ENCODE assay signal across 8 cellular contexts in the genomic region with DNA sequence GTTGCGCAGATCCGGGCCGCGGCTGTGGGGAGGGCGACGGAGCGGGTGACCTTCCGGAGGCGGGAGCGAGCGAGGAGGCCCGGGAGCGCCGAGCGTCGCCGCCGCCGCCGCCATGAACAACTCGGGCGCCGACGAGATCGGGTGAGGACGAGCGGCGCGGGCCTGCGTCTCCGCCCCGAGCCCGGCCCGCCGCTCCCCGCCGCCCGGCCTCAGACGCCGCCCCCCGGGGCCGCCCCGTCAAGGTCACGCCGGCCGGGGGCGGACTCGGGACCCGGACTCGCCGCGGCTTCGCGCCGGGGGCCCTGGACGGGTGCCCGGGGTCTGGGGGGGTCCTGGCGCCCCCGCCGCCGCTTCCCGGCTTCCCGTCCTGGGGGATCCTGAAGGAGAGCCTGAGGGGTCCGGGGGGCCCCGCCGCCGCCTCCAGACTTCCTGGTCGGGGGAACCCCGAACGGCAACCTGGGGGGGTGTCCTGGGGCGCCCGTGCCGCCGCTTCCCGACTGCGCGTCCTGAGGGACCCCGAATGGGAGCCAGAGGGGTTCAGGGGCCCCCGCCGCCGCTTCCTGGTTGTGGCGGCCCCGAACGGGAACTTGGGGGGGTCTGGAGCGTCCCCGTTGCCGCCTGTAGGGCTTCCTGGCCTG. TPM values are rescaled to one million over a fixed set of nuclear protein-coding genes. Genes with fewer than 3 reads are reported as not detected.
DNase-seq lines count a peak whose midpoint lies in the region; ATAC-seq and TF ChIP-seq lines count a peak whose summit lies in the region.

No MANE protein-coding gene starts in this region.

- H3K36me3 ChIP-seq in aorta (ENCODE audit: control insufficient read depth in 1 of 2, insufficient read depth in 2 of 2, low read length in 1 of 2): no peaks in the 10 kb centered on the region

- H3K9me3 ChIP-seq in aorta (ENCODE audit: control insufficient read depth, low read length): no peaks in the 10 kb centered on the region

- H3K9me3 Mint-ChIP-seq in T-cell: no peaks in the 10 kb centered on the region
- no peaks in the 10 kb centered on the region for H3K9me3 Mint-ChIP-seq in nephron progenitor cell

- peak overlapping the region in 58 of 59 donors; percentile 55 to 97 (median 90) for H3K27ac ChIP-seq in dorsolateral prefrontal cortex
- H3K27ac ChIP-seq in aorta (ENCODE audit: low read depth in 1 of 2, low read length in 2 of 2): peak overlapping the region; percentile 57 to 70

- no peaks in the 10 kb centered on the region for H3K4me1 ChIP-seq in aorta (ENCODE audit: control insufficient read depth in 1 of 2, insufficient read depth in 2 of 2, low read length in 2 of 2)

- H3K27me3 Mint-ChIP-seq in T-cell (peaks cover 1 to 2% of the 10 kb centered on the region in 2 donors), nephron progenitor cell (ENCODE audit: low read depth, poor library complexity) (peaks cover 30% of the 10 kb centered on the region)

- H3K27ac Mint-ChIP-seq in T-cell (no peak overlapping the region), nephron progenitor cell (no peak overlapping the region)

- peaks cover 8% of the 10 kb centered on the region for H3K36me3 Mint-ChIP-seq in T-cell
- H3K36me3 Mint-ChIP-seq in nephron progenitor cell (ENCODE audit: low read depth): peaks cover 6% of the 10 kb centered on the region

- peak overlapping the region; percentile 51 to 99 (median 93) for H3K4me3 ChIP-seq in dorsolateral prefrontal cortex
- peak overlapping the region; percentile 95 to 97 for H3K4me3 ChIP-seq in aorta (ENCODE audit: low read length in 2 of 2)

- WGBS in aorta, 2 donors: 0 to 1% methylated on average over 17 to 87 of the region's 87 CpGs

- TF ChIP-seq CTCF in dorsolateral prefrontal cortex (IDR thresholded peaks at IDR 0.05 in 54 of 56, conservative IDR thresholded peaks at IDR 0.05 in 2 of 56; ENCODE audit: low read depth in 1 of 56, partially characterized antibody in 56 of 56) (no peak), nephron progenitor cell (IDR thresholded peaks at IDR 0.05) (no peak)

- H3K4me1 Mint-ChIP-seq in T-cell: peaks cover 44 to 50% (median 48%) of the 10 kb centered on the region in 3 donors
- peaks cover 44% of the 10 kb centered on the region for H3K4me1 Mint-ChIP-seq in nephron progenitor cell

- H3K27me3 ChIP-seq in dorsolateral prefrontal cortex (no peaks in the 10 kb centered on the region), aorta (ENCODE audit: control insufficient read depth in 1 of 2, insufficient read depth in 2 of 2, low read length in 1 of 2) (no peaks in the 10 kb centered on the region)

- peak in 28 of 34 experiments; percentile 15 to 51 (median 32) for DNase-seq in T-cell
- peak in 1 of 10 donors; percentile 47 for DNase-seq in dorsolateral prefrontal cortex
- DNase-seq in nephron progenitor cell: no peak
- DNase-seq in aorta: peak in 1 of 2 donors; percentile 70
- DNase-seq in islet precursor cell: no peak
- no peak for DNase-seq in NCI-H748 (lab: John Stamatoyannopoulos, UW; ENCODE audit: unreplicated experiment)

- CTCF ChIA-PET in T-cell (lab: Charles Lee): no interaction called here

- intact Hi-C loops in dorsolateral prefrontal cortex (cut with DNase I) (loop anchor here (1.0 to 10.0 kb wide), 3 partner anchors 24 to 133 kb away; a partner anchor contains a TSS), aorta (cut with DNase I) (no loop called here)

- H3K4me3 Mint-ChIP-seq in T-cell: peak overlapping the region; percentile 64 to 95 (median 64)
- H3K4me3 Mint-ChIP-seq in nephron progenitor cell: peak overlapping the region; percentile 58

- ATAC-seq in GM18508 (IDR thresholded peaks at IDR 0.05; ENCODE audit: insufficient read depth, unreplicated experiment) (peak; percentile 7), HG02870 (IDR thresholded peaks at IDR 0.05; ENCODE audit: unreplicated experiment) (peak; percentile 29), T-cell (replicated peaks in 1 of 4) (peak; percentile 0 to 22 (median 2)), aorta (ENCODE audit: low FRiP score) (no peak)

- POLR2A ChIA-PET in T-cell (lab: Charles Lee): no interaction called here

RNA-seq across cellular contexts. Expression of a gene that starts 0.4 kb away (rescaled TPM):
- total RNA-seq in T-cell (100 to 1,000 TPM; 153 to 170 (median 161) TPM), dorsolateral prefrontal cortex (100 to 1,000 TPM in 3 of 120 experiments, 10 to 100 TPM in 117; 46.4 to 115 (median 70.5) TPM), aorta (10 to 100 TPM; 75.2 to 77.9 TPM)
- polyA plus RNA-seq in aorta: 10 to 100 TPM; 44.8 to 79.0 TPM

RNA-seq across cellular contexts. Expression of a gene that starts 6.4 kb away (rescaled TPM):
- total RNA-seq in T-cell (10 to 100 TPM; 11.8 to 18.1 (median 13.7) TPM), dorsolateral prefrontal cortex (10 to 100 TPM; 30.0 to 91.1 (median 47.4) TPM), aorta (10 to 100 TPM in 1 of 2 donors, 1 to 10 TPM in 1; 7.9 to 16.1 TPM)
- 10 to 100 TPM; 21.2 to 40.2 TPM for polyA plus RNA-seq in aorta

RNA-seq across cellular contexts. Expression of a gene that starts 24.1 kb away (rescaled TPM):
- total RNA-seq in T-cell (10 to 100 TPM; 50.3 to 85.5 (median 79.6) TPM), dorsolateral prefrontal cortex (100 to 1,000 TPM; 105 to 222 (median 151) TPM), aorta (10 to 100 TPM; 47.7 to 47.8 TPM)
- polyA plus RNA-seq in aorta: 100 to 1,000 TPM in 1 of 2 donors, 10 to 100 TPM in 1; 72.6 to 105 TPM

RNA-seq across cellular contexts. Expression of a gene that starts 30.4 kb away (rescaled TPM):
- total RNA-seq in T-cell: 1,000 to 10,000 TPM; 1,731 to 2,353 (median 2,282) TPM
- 100 to 1,000 TPM; 343 to 670 (median 497) TPM for total RNA-seq in dorsolateral prefrontal cortex
- total RNA-seq in aorta: 100 to 1,000 TPM; 707 to 750 TPM
- polyA plus RNA-seq in aorta: 1,000 to 10,000 TPM; 2,784 to 2,878 TPM

RNA-seq across cellular contexts. Expression of a gene that starts 42.1 kb away (rescaled TPM):
- total RNA-seq in T-cell: under 1 TPM; 0.08 to 0.29 (median 0.13) TPM
- total RNA-seq in dorsolateral prefrontal cortex: 100 to 1,000 TPM; 130 to 289 (median 183) TPM
- under 1 TPM; 0.26 to 0.42 TPM for total RNA-seq in aorta
- under 1 TPM in 1 of 2 donors, not detected in 1; 0.03 TPM for polyA plus RNA-seq in aorta

Comparison
In these comparisons a context has a peak if more than half of its experiments do, and no peak if none do; other contexts are left out.
1. DNase-seq: peak in T-cell (28 of 34); none in nephron progenitor cell (single experiment), islet precursor cell (single experiment) and NCI-H748 (single experiment).
2. intact Hi-C loops: an anchor here in dorsolateral prefrontal cortex (1.0 to 10.0 kb wide); none called in aorta.